Comparison of ENCODE assay signal across 8 cellular contexts in the genomic region with DNA sequence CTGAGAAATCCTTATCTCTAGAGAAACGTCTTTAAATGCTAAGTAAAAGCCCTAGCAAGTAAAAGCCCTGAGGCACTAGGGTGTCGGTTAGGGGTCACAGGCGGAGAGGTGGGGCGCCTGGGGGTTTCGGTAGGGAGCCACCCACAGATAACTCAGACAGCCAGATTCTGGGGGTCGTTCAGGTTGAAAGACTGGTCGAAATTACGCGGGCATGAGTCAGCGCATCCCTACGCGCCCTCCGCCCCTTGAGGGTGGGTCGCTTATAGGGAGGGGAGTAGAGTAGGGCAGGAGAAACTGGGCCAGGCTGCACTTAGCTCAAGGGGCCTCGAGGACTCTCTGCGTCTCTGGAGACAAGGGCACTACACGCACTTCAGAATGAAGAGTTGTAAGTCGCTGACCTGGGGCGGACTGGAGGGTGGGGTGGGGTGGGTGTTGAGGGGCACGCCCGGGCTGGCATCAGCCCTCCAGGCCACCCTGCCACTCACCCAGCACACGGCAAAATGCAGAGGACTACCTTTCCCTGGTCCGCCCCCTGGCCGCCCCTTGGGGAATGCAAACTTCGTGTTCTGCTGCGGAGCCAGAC. TPM values are rescaled to one million over a fixed set of nuclear protein-coding genes. Genes with fewer than 3 reads are reported as not detected.
DNase-seq lines count a peak whose midpoint lies in the region; ATAC-seq and TF ChIP-seq lines count a peak whose summit lies in the region.

No MANE protein-coding gene starts in this region.

- peaks cover 19% of the 10 kb centered on the region for H3K27me3 Mint-ChIP-seq in neural progenitor cell (ENCODE audit: insufficient read depth, low read depth)

- H3K9ac ChIP-seq in fibroblast of lung (ENCODE audit: insufficient read depth, low read length) (peak overlapping the region; percentile 86), neural progenitor cell (peak overlapping the region; percentile 24)

- H4K20me1 ChIP-seq in fibroblast of lung (ENCODE audit: control insufficient read depth, extremely low read depth, insufficient read depth, low read length) (no peaks in the 10 kb centered on the region), neural progenitor cell (ENCODE audit: low read depth) (peaks cover 5% of the 10 kb centered on the region)

- H3K9me3 Mint-ChIP-seq in neural progenitor cell = no peaks in the 10 kb centered on the region

- H3K9me3 ChIP-seq in fibroblast of lung (ENCODE audit: control insufficient read depth, insufficient read depth, low read depth, low read length) (no peaks in the 10 kb centered on the region), neural progenitor cell (ENCODE audit: low read depth) (no peaks in the 10 kb centered on the region)

- DNase-seq in Right ventricle myocardium inferior (ENCODE audit: missing footprints) (peak; percentile 73), cardiac septum (ENCODE audit: low spot score) (no peak), T1000 (lab: John Stamatoyannopoulos, UW) (peak; percentile 45), fibroblast of lung (ENCODE audit: low read depth in 2 of 2) (peak; percentile 45 to 52), neural progenitor cell (ENCODE audit: low spot score) (peak; percentile 70)

- peak overlapping the region; percentile 99 for H3K4me2 ChIP-seq in fibroblast of lung (ENCODE audit: extremely low read depth, insufficient read depth, low read length)
- H3K4me2 ChIP-seq in neural progenitor cell = peak overlapping the region; percentile 86

- H3K4me3 ChIP-seq in fibroblast of lung (replicated peaks in 1 of 4; ENCODE audit: control extremely low read depth in 1 of 4, insufficient read depth in 1 of 4, low read depth in 3 of 4, low read length in 4 of 4) = peak overlapping the region; percentile 91 to 96 (median 94)
- peak overlapping the region; percentile 65 for H3K4me3 ChIP-seq in neural progenitor cell

- H3K4me1 Mint-ChIP-seq in neural progenitor cell = peaks cover 43% of the 10 kb centered on the region

- H3K27me3 ChIP-seq in fibroblast of lung (ENCODE audit: control insufficient read depth, insufficient read depth, low read length) (no peaks in the 10 kb centered on the region), neural progenitor cell (peaks cover 49% of the 10 kb centered on the region)

- peak overlapping the region; percentile 100 for H3K4me3 Mint-ChIP-seq in neural progenitor cell

- H3K4me1 ChIP-seq in fibroblast of lung (ENCODE audit: control insufficient read depth, extremely low read depth, insufficient read depth, low read length) (peaks cover 18% of the 10 kb centered on the region), neural progenitor cell (peaks cover 18% of the 10 kb centered on the region)

- H3K27ac ChIP-seq in fibroblast of lung (ENCODE audit: insufficient read depth, low read length) (peak overlapping the region; percentile 95), neural progenitor cell (no peak overlapping the region)

- peak; percentile 55 for ATAC-seq in Right ventricle myocardium inferior
- no peak for ATAC-seq in GM18909 (IDR thresholded peaks at IDR 0.05; ENCODE audit: poor library complexity, unreplicated experiment)
- no peak for ATAC-seq in GM18861 (IDR thresholded peaks at IDR 0.05; ENCODE audit: unreplicated experiment)
- ATAC-seq in GM18870 (IDR thresholded peaks at IDR 0.05; ENCODE audit: unreplicated experiment) = no peak

- H3K36me3 ChIP-seq in fibroblast of lung (ENCODE audit: control insufficient read depth, insufficient read depth, low read length) (peaks cover 5% of the 10 kb centered on the region), neural progenitor cell (no peaks in the 10 kb centered on the region)

- peaks cover 25% of the 10 kb centered on the region for H3K36me3 Mint-ChIP-seq in neural progenitor cell

- H2AFZ ChIP-seq in fibroblast of lung (ENCODE audit: low read length) = peak overlapping the region; percentile 80
- peak overlapping the region; percentile 74 for H2AFZ ChIP-seq in neural progenitor cell (replicated peaks)

- peak overlapping the region; percentile 98 for H3K27ac Mint-ChIP-seq in neural progenitor cell

- peaks cover 18% of the 10 kb centered on the region for H3F3A ChIP-seq in neural progenitor cell (ENCODE audit: low read depth)

- H3K79me2 ChIP-seq in fibroblast of lung (ENCODE audit: control insufficient read depth, insufficient read depth, low read length) (peaks cover 15% of the 10 kb centered on the region), neural progenitor cell (ENCODE audit: low read depth) (peaks cover 9% of the 10 kb centered on the region)

- TF ChIP-seq CTCF in fibroblast of lung (conservative IDR thresholded peaks at IDR 0.05 in 1 of 2, IDR thresholded peaks at IDR 0.05 in 1 of 2; ENCODE audit: low read depth in 1 of 2, low read length in 2 of 2) (peak in 1 of 2 donors; percentile 39), neural progenitor cell (IDR thresholded peaks at IDR 0.05) (peak; percentile 43)

- intact Hi-C loops in Right ventricle myocardium inferior (cut with DNase I) = no loop called here
- intact Hi-C loops in cardiac septum (cut with DNase I) = loop anchor here (2.0 kb wide), 1 partner anchor 27 kb away; no protein-coding TSS in a partner anchor

RNA-seq across cellular contexts. Expression of a gene that starts 0.6 kb away (rescaled TPM):
- total RNA-seq in Right ventricle myocardium inferior = 22.8 TPM
- 15.6 TPM for total RNA-seq in cardiac septum
- 15.9 and 37.3 TPM in 2 replicates for total RNA-seq in fibroblast of lung
- 13.7 and 21.6 TPM in 2 replicates for polyA plus RNA-seq in fibroblast of lung
- polyA plus RNA-seq in fibroblast of lung (2012) = 10.6 and 11.5 TPM in 2 replicates
- 9.9 and 16.8 TPM in 2 replicates for polyA minus RNA-seq in fibroblast of lung (ENCODE audit: low replicate concordance)
- total RNA-seq in neural progenitor cell (ENCODE audit: low replicate concordance) = 18.6 and 38.2 TPM in 2 replicates

RNA-seq across cellular contexts. Expression of a gene that starts 1.6 kb away (rescaled TPM):
- total RNA-seq in Right ventricle myocardium inferior = 0.46 TPM
- 0.83 TPM for total RNA-seq in cardiac septum
- total RNA-seq in fibroblast of lung = 0.26 and 0.33 TPM in 2 replicates
- polyA plus RNA-seq in fibroblast of lung = 0.61 and 0.73 TPM in 2 replicates
- 4.6 and 4.7 TPM in 2 replicates for polyA plus RNA-seq in fibroblast of lung (2012)
- 3.1 and 3.2 TPM in 2 replicates for polyA minus RNA-seq in fibroblast of lung (ENCODE audit: low replicate concordance)
- total RNA-seq in neural progenitor cell (ENCODE audit: low replicate concordance) = 0.40 TPM in 1 of 2 replicates, not detected in the other

RNA-seq across cellular contexts. Expression of a gene that starts 11.1 kb away (rescaled TPM):
- total RNA-seq in Right ventricle myocardium inferior (7.8 TPM), cardiac septum (5.1 TPM), fibroblast of lung (0.99 and 1.0 TPM in 2 replicates), neural progenitor cell (ENCODE audit: low replicate concordance) (3.8 and 16.1 TPM in 2 replicates)
- polyA plus RNA-seq in fibroblast of lung = 0.77 and 2.3 TPM in 2 replicates
- polyA plus RNA-seq in fibroblast of lung (2012) = 1.4 and 1.9 TPM in 2 replicates
- polyA minus RNA-seq in fibroblast of lung (ENCODE audit: low replicate concordance) = not detected in 2 replicates

RNA-seq across cellular contexts. Expression of a gene that starts 22.5 kb away (rescaled TPM):
- total RNA-seq in Right ventricle myocardium inferior (48.2 TPM), cardiac septum (47.2 TPM), fibroblast of lung (15.9 and 22.1 TPM in 2 replicates), neural progenitor cell (ENCODE audit: low replicate concordance) (46.9 and 105 TPM in 2 replicates)
- polyA plus RNA-seq in fibroblast of lung = 79.0 and 92.1 TPM in 2 replicates
- polyA plus RNA-seq in fibroblast of lung (2012) = 87.4 and 90.5 TPM in 2 replicates
- 327 and 338 TPM in 2 replicates for polyA minus RNA-seq in fibroblast of lung (ENCODE audit: low replicate concordance)

RNA-seq across cellular contexts. Expression of a gene that starts 23.3 kb away (rescaled TPM):
- total RNA-seq in Right ventricle myocardium inferior = 2.8 TPM
- 1.9 TPM for total RNA-seq in cardiac septum
- total RNA-seq in fibroblast of lung = 7.4 and 7.6 TPM in 2 replicates
- 2.4 and 3.5 TPM in 2 replicates for polyA plus RNA-seq in fibroblast of lung
- 4.4 and 4.9 TPM in 2 replicates for polyA plus RNA-seq in fibroblast of lung (2012)
- 1.9 and 2.9 TPM in 2 replicates for polyA minus RNA-seq in fibroblast of lung (ENCODE audit: low replicate concordance)
- 3.6 and 11.8 TPM in 2 replicates for total RNA-seq in neural progenitor cell (ENCODE audit: low replicate concordance)
